28 cellular contexts compared by ENCODE assay signal in genomic region chr16:75745823-75746222, GRCh38. TPM values are rescaled to one million over a fixed set of nuclear protein-coding genes. Genes with fewer than 3 reads are reported as not detected.
DNase-seq lines count a peak whose midpoint lies in the region; ATAC-seq lines count a peak whose summit lies in the region.
"Had no signal": no experiment of that assay in that cellular context is flagged by ENCODE, and none has a peak within 500 bp of the region (broad histone marks: within the 10 kb centered on the region; RNA-seq: fewer than 3 reads in every experiment).

No MANE protein-coding gene starts in this region.

- no peak overlapping the region for H3K4me3 ChIP-seq in effector memory CD4-positive, alpha-beta T cell (ENCODE audit: insufficient read depth, low read depth, low read length, poor library complexity, severe bottlenecking)
- H3K4me3 ChIP-seq: GM23338, MG63, SJSA1 had no signal

- H3K27ac ChIP-seq in effector memory CD4-positive, alpha-beta T cell (ENCODE audit: insufficient read depth, low read length, poor library complexity, severe bottlenecking), result no peak overlapping the region
- H3K27ac ChIP-seq: SJSA1 had no signal

- H3K9me3 ChIP-seq in effector memory CD4-positive, alpha-beta T cell (ENCODE audit: control insufficient read depth, low read length), result no peaks in the 10 kb centered on the region

- no peaks in the 10 kb centered on the region for H3K36me3 ChIP-seq in effector memory CD4-positive, alpha-beta T cell (ENCODE audit: control insufficient read depth, insufficient read depth, low read length)
- H3K36me3 ChIP-seq: MG63, SJSA1 had no signal

- H3K4me1 ChIP-seq in effector memory CD4-positive, alpha-beta T cell (ENCODE audit: control insufficient read depth, insufficient read depth, low read length, poor library complexity, severe bottlenecking), result no peaks in the 10 kb centered on the region
- H3K4me1 ChIP-seq: SJSA1 had no signal

- no peaks in the 10 kb centered on the region for H3K27me3 ChIP-seq in effector memory CD4-positive, alpha-beta T cell (replicated peaks; ENCODE audit: control insufficient read depth, insufficient read depth, low read length, poor library complexity, severe bottlenecking)
- H3K27me3 ChIP-seq: MG63, SJSA1 had no signal

- ATAC-seq in GM19328 (IDR thresholded peaks at IDR 0.05; ENCODE audit: unreplicated experiment), result peak; percentile 61
- peak; percentile 65 for ATAC-seq in GM21786 (IDR thresholded peaks at IDR 0.05; ENCODE audit: unreplicated experiment)
- ATAC-seq in HG03139 (IDR thresholded peaks at IDR 0.05; ENCODE audit: unreplicated experiment), result peak; percentile 45
- no peak for ATAC-seq in esophagus mucosa
- ATAC-seq: activated CD4-positive, alpha-beta T cell treated with anti-CD3 and anti-CD28 coated beads for 36 hours; activated T-cell treated with anti-CD3 and anti-CD28 coated beads, Interleukin-2, amount 50 U/mL, for 72 hours; GM23338; left colon; stimulated activated naive CD8-positive, alpha-beta T cell treated with anti-CD3 and anti-CD28 coated beads, Interleukin-15, Interleukin-2, amounts not matched to agents 100 U/mL and 50 U/mL, for 24 hours had no signal

- DNase-seq in Ammon's horn (ENCODE audit: low spot score) (no peak), NCI-H187 (lab: John Stamatoyannopoulos, UW) (no peak)
- no peak for DNase-seq in effector memory CD4-positive, alpha-beta T cell
- DNase-seq: activated CD4-positive, alpha-beta T cell treated with anti-CD3 and anti-CD28 coated beads for 36 hours; activated T-cell treated with anti-CD3 and anti-CD28 coated beads, Interleukin-2, amount 50 U/mL, for 72 hours; aorta; CD4-positive, alpha-beta T cell; head of caudate nucleus; left colon; mesendoderm; MG63; naive B cell; NCI-H1436 treated with DMSO at 0.1 percent for 48 hours; NCI-H2171; NCI-H524 treated with DMSO at 0.1 percent for 48 hours; occipital lobe; stimulated activated CD4-positive, alpha-beta T cell treated with anti-CD3 and anti-CD28 coated beads, Interleukin-2, amount 100 ng/mL, for 48 hours; stimulated activated naive CD8-positive, alpha-beta T cell treated with anti-CD3 and anti-CD28 coated beads, Interleukin-15, Interleukin-2, amounts not matched to agents 100 U/mL and 50 U/mL, for 24 hours had no signal

RNA-seq across cellular contexts. Expression of gene CPHXL, which starts 19.5 kb away (rescaled TPM):
- not detected for total RNA-seq in esophagus mucosa
- total RNA-seq: activated CD4-positive, alpha-beta T cell treated with anti-CD3 and anti-CD28 coated beads for 36 hours; activated T-cell treated with anti-CD3 and anti-CD28 coated beads, Interleukin-2, amount 50 U/mL, for 72 hours; aorta; cardiac septum; CD4-positive, alpha-beta T cell; dermis microvascular lymphatic vessel endothelial cell; G401; GM23338; left colon; occipital lobe; SJSA1; T-helper 1 cell treated with Interleukin-12 subunit alpha and Interleukin-12 subunit beta and Interleukin-4 antibody, amounts not matched to agents 30 ng/mL and 1 ng/mL, for 36 hours had no signal

RNA-seq across cellular contexts. Expression of gene DUXB, which starts 44.6 kb away (rescaled TPM):
- not detected for total RNA-seq in esophagus mucosa
- total RNA-seq: activated CD4-positive, alpha-beta T cell treated with anti-CD3 and anti-CD28 coated beads for 36 hours; activated T-cell treated with anti-CD3 and anti-CD28 coated beads, Interleukin-2, amount 50 U/mL, for 72 hours; aorta; cardiac septum; CD4-positive, alpha-beta T cell; dermis microvascular lymphatic vessel endothelial cell; G401; GM23338; left colon; occipital lobe; SJSA1; T-helper 1 cell treated with Interleukin-12 subunit alpha and Interleukin-12 subunit beta and Interleukin-4 antibody, amounts not matched to agents 30 ng/mL and 1 ng/mL, for 36 hours had no signal
